Comparison of ENCODE assay signal across 1 cellular context in genomic region chr17:21528031-21528684, GRCh38.
TF ChIP-seq lines count a peak whose summit lies in the region.

No MANE protein-coding gene starts in this region.

TF ChIP-seq in K562, 482 proteins besides CTCF, POLR2A, EP300 and RAD21 (continued from another document):
- TF ChIP-seq STAT6 (CRISPR knock-in tag; IDR thresholded peaks at IDR 0.05) (no peak), ZNF197 (CRISPR knock-in tag; IDR thresholded peaks at IDR 0.05; ENCODE audit: low read depth) (no peak), ZHX1 (conservative IDR thresholded peaks at IDR 0.05; ENCODE audit: low read length) (no peak), KLF6 (CRISPR knock-in tag; IDR thresholded peaks at IDR 0.05; ENCODE audit: borderline replicate concordance) (peak; percentile 71; the same call in 1 of the 2 replicates), ZNF766 (CRISPR knock-in tag; conservative IDR thresholded peaks at IDR 0.05) (peak; percentile 51; the same call in 1 of the 2 replicates), SMAD4 (CRISPR knock-in tag; conservative IDR thresholded peaks at IDR 0.05) (0 out of 2 replicates have a peak, but pooled peaks have one; percentile 32), BACH1 (tag; IDR thresholded peaks at IDR 0.05) (peak; percentile 52; the same call in 1 of the 2 replicates), CREB3 (tag; conservative IDR thresholded peaks at IDR 0.05; ENCODE audit: low read depth) (peak; percentile 76; the same call in 1 of the 2 replicates), ZNF644 (tag; IDR thresholded peaks at IDR 0.05; ENCODE audit: low read depth) (0 out of 2 replicates have a peak, but pooled peaks have one; percentile 43), ADNP (tag; IDR thresholded peaks at IDR 0.05) (no peak), ZNF79 (CRISPR knock-in tag; IDR thresholded peaks at IDR 0.05; ENCODE audit: low read depth) (peak; percentile 45; the same call in 1 of the 2 replicates), PTTG1 (tag; IDR thresholded peaks at IDR 0.05; ENCODE audit: low read depth) (peak; percentile 66; the same call in 1 of the 2 replicates), CHD7 (IDR thresholded peaks at IDR 0.05; ENCODE audit: low read depth, low read length) (no peak), ZNF77 (CRISPR knock-in tag; IDR thresholded peaks at IDR 0.05) (no peak), HSF4 (CRISPR knock-in tag; IDR thresholded peaks at IDR 0.05; ENCODE audit: borderline replicate concordance) (peak; percentile 24; the same call in 1 of the 2 replicates), IRF2 (CRISPR knock-in tag; IDR thresholded peaks at IDR 0.05) (no peak), TFAM (CRISPR knock-in tag; conservative IDR thresholded peaks at IDR 0.05) (no peak), ARID1B (IDR thresholded peaks at IDR 0.05) (no peak), ETV6 (IDR thresholded peaks at IDR 0.05; ENCODE audit: borderline replicate concordance in 1 of 2, low read depth in 2 of 2, low read length in 1 of 2) (no peak), ETV6 (CRISPR knock-in tag; IDR thresholded peaks at IDR 0.05; ENCODE audit: borderline replicate concordance) (no peak), ZNF395 (CRISPR knock-in tag; IDR thresholded peaks at IDR 0.05) (0 out of 2 replicates have a peak, but pooled peaks have one; percentile 28), ZNF175 (CRISPR knock-in tag; IDR thresholded peaks at IDR 0.05; ENCODE audit: low read depth) (0 out of 2 replicates have a peak, but pooled peaks have one; percentile 58), DMBX1 (CRISPR knock-in tag; IDR thresholded peaks at IDR 0.05; ENCODE audit: borderline replicate concordance) (peak; percentile 65; the same call in 1 of the 2 replicates)
